In genomic region chr9:138102246-138103051, GRCh38 we compare ENCODE assay signal across 27 cellular contexts.
DNase-seq lines count a peak whose midpoint lies in the region; ATAC-seq and TF ChIP-seq lines count a peak whose summit lies in the region.
"Had no signal": no experiment of that assay in that cellular context is flagged by ENCODE, and none has a peak within 500 bp of the region (broad histone marks: within the 10 kb centered on the region; RNA-seq: fewer than 3 reads in every experiment).

No MANE protein-coding gene starts in this region.

- H3K27me3 Mint-ChIP-seq in natural killer cell treated with Interleukin-12 subunit alpha and Interleukin-12 subunit beta and Interleukin-15 and Interleukin-18, amount 100 ng/mL, for 72 hours: peaks cover 5 to 10% of the 10 kb centered on the region in 2 donors
- H3K27me3 Mint-ChIP-seq in natural killer cell (ENCODE audit: low read depth in 2 of 2): peaks cover 0 to 1% of the 10 kb centered on the region in 2 donors
- H3K27me3 Mint-ChIP-seq: activated naive CD8-positive, alpha-beta T cell treated with anti-CD3 and anti-CD28 coated beads, Interleukin-2, amount 10 ng/mL, durations not matched to agents 7 days and 5 days; stimulated activated naive CD8-positive, alpha-beta T cell treated with anti-CD3 and anti-CD28 coated beads, Interleukin-15, amount 100 ng/mL, for 72 hours had no signal

- H3K36me3 ChIP-seq in osteoblast (ENCODE audit: insufficient read depth, low read length): no peaks in the 10 kb centered on the region
- H3K36me3 ChIP-seq: ascending aorta, BLaER1, cardiac muscle cell, gastroesophageal sphincter, SJCRH30, tibial artery had no signal

- no peaks in the 10 kb centered on the region for H3K36me3 Mint-ChIP-seq in natural killer cell treated with Interleukin-12 subunit alpha and Interleukin-12 subunit beta and Interleukin-15 and Interleukin-18, amount 100 ng/mL, for 72 hours
- H3K36me3 Mint-ChIP-seq in natural killer cell: no peaks in the 10 kb centered on the region
- H3K36me3 Mint-ChIP-seq: activated naive CD8-positive, alpha-beta T cell treated with anti-CD3 and anti-CD28 coated beads, Interleukin-2, amount 10 ng/mL, durations not matched to agents 7 days and 5 days had no signal

- no peak for ATAC-seq in natural killer cell treated with Interleukin-12 subunit alpha and Interleukin-12 subunit beta and Interleukin-15 and Interleukin-18, amount 100 ng/mL, for 72 hours
- no peak for ATAC-seq in natural killer cell
- ATAC-seq in GM21515 (IDR thresholded peaks at IDR 0.05; ENCODE audit: unreplicated experiment): no peak
- ATAC-seq: gastroesophageal sphincter; stimulated activated naive CD8-positive, alpha-beta T cell treated with anti-CD3 and anti-CD28 coated beads, Interleukin-15, amount 100 ng/mL, for 72 hours had no signal

- H3K4me1 ChIP-seq in osteoblast (ENCODE audit: insufficient read depth, low read length): no peaks in the 10 kb centered on the region
- H3K4me1 ChIP-seq: ascending aorta, gastroesophageal sphincter, SJCRH30, tibial artery had no signal

- no peak overlapping the region for H3K27ac Mint-ChIP-seq in natural killer cell treated with Interleukin-12 subunit alpha and Interleukin-12 subunit beta and Interleukin-15 and Interleukin-18, amount 100 ng/mL, for 72 hours
- no peak overlapping the region for H3K27ac Mint-ChIP-seq in natural killer cell
- H3K27ac Mint-ChIP-seq: activated naive CD8-positive, alpha-beta T cell treated with anti-CD3 and anti-CD28 coated beads, Interleukin-2, amount 10 ng/mL, durations not matched to agents 7 days and 5 days; dendritic cell treated with granulocyte-macrophage colony-stimulating factor and Interleukin-4, amounts not matched to agents 40 ng/mL and 50 ng/mL, for 4 days had no signal

- H3K4me2 ChIP-seq in osteoblast (ENCODE audit: insufficient read depth, low read length): no peak overlapping the region
- H3K4me2 ChIP-seq: hepatocyte had no signal

- no peaks in the 10 kb centered on the region for H3K79me2 ChIP-seq in osteoblast (ENCODE audit: insufficient read depth, low read length)
- H3K79me2 ChIP-seq: hepatocyte had no signal

- H3K4me1 Mint-ChIP-seq in natural killer cell treated with Interleukin-12 subunit alpha and Interleukin-12 subunit beta and Interleukin-15 and Interleukin-18, amount 100 ng/mL, for 72 hours (ENCODE audit: low read depth in 2 of 2): no peaks in the 10 kb centered on the region
- H3K4me1 Mint-ChIP-seq in natural killer cell: no peaks in the 10 kb centered on the region
- H3K4me1 Mint-ChIP-seq: activated naive CD8-positive, alpha-beta T cell treated with anti-CD3 and anti-CD28 coated beads, Interleukin-2, amount 10 ng/mL, durations not matched to agents 7 days and 5 days; stimulated activated naive CD8-positive, alpha-beta T cell treated with anti-CD3 and anti-CD28 coated beads, Interleukin-15, amount 100 ng/mL, for 72 hours had no signal

- no peak overlapping the region for H2AFZ ChIP-seq in osteoblast (ENCODE audit: low read length)
- H2AFZ ChIP-seq: hepatocyte had no signal

- peak; percentile 29 for DNase-seq in natural killer cell treated with Interleukin-12 subunit alpha and Interleukin-12 subunit beta and Interleukin-15 and Interleukin-18, amount 100 ng/mL, for 72 hours (ENCODE audit: low spot score)
- DNase-seq in natural killer cell: no peak
- peak; percentile 5 for DNase-seq in epidermal melanocyte (ENCODE audit: insufficient read length, low spot score)
- DNase-seq in osteoblast (ENCODE audit: insufficient read length, low spot score, missing footprints): peak; percentile 15
- DNase-seq in NK-92 treated with Interleukin-12 subunit alpha and Interleukin-12 subunit beta, amount 100 ng/mL, for 24 hours (lab: John Stamatoyannopoulos, UW): no peak
- no peak for DNase-seq in NCI-H1694 treated with DMSO at 0.1 percent for 48 hours (lab: John Stamatoyannopoulos, UW)
- DNase-seq: activated CD4-positive, alpha-beta T cell treated with anti-CD3 and anti-CD28 coated beads for 1 hour; activated naive CD8-positive, alpha-beta T cell treated with anti-CD3 and anti-CD28 coated beads, Interleukin-2, amount 10 ng/mL, durations not matched to agents 7 days and 5 days; GOT3; mesendoderm; NCI-H1417 treated with DMSO at 0.1 percent for 48 hours; NCI-H2081 treated with DMSO at 0.1 percent for 48 hours; NCI-H226; NCI-H69; occipital lobe; SJCRH30; tibial artery had no signal

- no peak overlapping the region for H3K4me3 ChIP-seq in osteoblast (ENCODE audit: insufficient read depth, low read length)
- H3K4me3 ChIP-seq: ascending aorta, BLaER1, cardiac muscle cell, gastroesophageal sphincter, hepatocyte, SJCRH30, skin epidermis, tibial artery had no signal

- H4K20me1 ChIP-seq in osteoblast (ENCODE audit: insufficient read depth, low read length): no peaks in the 10 kb centered on the region
- H4K20me1 ChIP-seq: BLaER1 had no signal

- no peaks in the 10 kb centered on the region for H3K9me3 Mint-ChIP-seq in natural killer cell treated with Interleukin-12 subunit alpha and Interleukin-12 subunit beta and Interleukin-15 and Interleukin-18, amount 100 ng/mL, for 72 hours
- H3K9me3 Mint-ChIP-seq in natural killer cell: no peaks in the 10 kb centered on the region
- H3K9me3 Mint-ChIP-seq: activated naive CD8-positive, alpha-beta T cell treated with anti-CD3 and anti-CD28 coated beads, Interleukin-2, amount 10 ng/mL, durations not matched to agents 7 days and 5 days; dendritic cell treated with granulocyte-macrophage colony-stimulating factor and Interleukin-4, amounts not matched to agents 40 ng/mL and 50 ng/mL, for 4 days; stimulated activated naive CD8-positive, alpha-beta T cell treated with anti-CD3 and anti-CD28 coated beads, Interleukin-15, amount 100 ng/mL, for 72 hours had no signal

- H3K4me3 Mint-ChIP-seq in natural killer cell treated with Interleukin-12 subunit alpha and Interleukin-12 subunit beta and Interleukin-15 and Interleukin-18, amount 100 ng/mL, for 72 hours: no peak overlapping the region
- H3K4me3 Mint-ChIP-seq in natural killer cell: no peak overlapping the region
- H3K4me3 Mint-ChIP-seq: activated naive CD8-positive, alpha-beta T cell treated with anti-CD3 and anti-CD28 coated beads, Interleukin-2, amount 10 ng/mL, durations not matched to agents 7 days and 5 days; dendritic cell treated with granulocyte-macrophage colony-stimulating factor and Interleukin-4, amounts not matched to agents 40 ng/mL and 50 ng/mL, for 4 days; stimulated activated naive CD8-positive, alpha-beta T cell treated with anti-CD3 and anti-CD28 coated beads, Interleukin-15, amount 100 ng/mL, for 72 hours had no signal

- no peak overlapping the region for H3K27ac ChIP-seq in osteoblast (ENCODE audit: low read depth, low read length)
- H3K27ac ChIP-seq: ascending aorta, cardiac muscle cell, gastroesophageal sphincter, hepatocyte, HL-60, SJCRH30, skin epidermis, tibial artery had no signal

- H3K27me3 ChIP-seq in osteoblast (ENCODE audit: insufficient read depth, low read length): no peaks in the 10 kb centered on the region
- H3K27me3 ChIP-seq: ascending aorta, BLaER1, cardiac muscle cell, hepatocyte, SJCRH30 had no signal

- H3K9me3 ChIP-seq in osteoblast (ENCODE audit: low read depth, low read length): no peaks in the 10 kb centered on the region
- H3K9me3 ChIP-seq: ascending aorta, BLaER1, gastroesophageal sphincter, SJCRH30, tibial artery had no signal

- intact Hi-C loops in natural killer cell (cut with micrococcal nuclease): no loop called here

- TF ChIP-seq CTCF in natural killer cell (IDR thresholded peaks at IDR 0.05): no peak
- no peak for TF ChIP-seq CTCF in osteoblast (IDR thresholded peaks at IDR 0.05; ENCODE audit: extremely low read depth, low read depth, low read length)

Comparison
In these comparisons a context has a peak if more than half of its experiments do, and no peak if none do; other contexts are left out.
1. DNase-seq: peak in natural killer cell treated with Interleukin-12 subunit alpha and Interleukin-12 subunit beta and Interleukin-15 and Interleukin-18, amount 100 ng/mL, for 72 hours (single experiment), epidermal melanocyte (single experiment) and osteoblast (single experiment); none in natural killer cell (single experiment), NK-92 treated with Interleukin-12 subunit alpha and Interleukin-12 subunit beta, amount 100 ng/mL, for 24 hours (single experiment) and NCI-H1694 treated with DMSO at 0.1 percent for 48 hours (single experiment).